In genomic region chr9:97706246-97706645, GRCh38 we compare ENCODE assay signal across 22 cellular contexts.
"Had no signal": no experiment of that assay in that cellular context is flagged by ENCODE, and none has a peak within 500 bp of the region (broad histone marks: within the 10 kb centered on the region; RNA-seq: fewer than 3 reads in every experiment).

No MANE protein-coding gene starts in this region.

- H3K9me3 ChIP-seq: prostate gland, right atrium auricular region, suprapubic skin, transverse colon, upper lobe of right lung, uterus had no signal

- H3K4me3 ChIP-seq: prostate gland, right atrium auricular region, smooth muscle cell, suprapubic skin, transverse colon, upper lobe of right lung, uterus had no signal

- H3K9me3 Mint-ChIP-seq: immature natural killer cell; naive thymus-derived CD8-positive, alpha-beta T cell; nephron progenitor cell; stimulated activated naive CD8-positive, alpha-beta T cell treated with anti-CD3 and anti-CD28 coated beads, Interleukin-15, amount 100 ng/mL, for 72 hours had no signal

- H3K36me3 ChIP-seq: prostate gland, right atrium auricular region, suprapubic skin, transverse colon, upper lobe of right lung, uterus had no signal

- H3K4me3 Mint-ChIP-seq: immature natural killer cell; naive thymus-derived CD8-positive, alpha-beta T cell; nephron progenitor cell; stimulated activated naive CD8-positive, alpha-beta T cell treated with anti-CD3 and anti-CD28 coated beads, Interleukin-15, amount 100 ng/mL, for 72 hours had no signal

- H3K4me2 ChIP-seq: smooth muscle cell had no signal

- H3K27me3 ChIP-seq: right atrium auricular region, uterus had no signal

- H3K27ac ChIP-seq: prostate gland, right atrium auricular region, suprapubic skin, transverse colon, upper lobe of right lung, uterus had no signal

- DNase-seq: cortex of kidney; hypothalamus; mesendoderm; midbrain; naive thymus-derived CD8-positive, alpha-beta T cell; nephron progenitor cell; nucleus accumbens; stimulated activated CD4-positive, alpha-beta T cell treated with anti-CD3 and anti-CD28 coated beads, Interleukin-12 subunit alpha, Interleukin-12 subunit beta, amount 100 ng/mL, for 4 hours; stimulated activated CD4-positive, alpha-beta T cell treated with anti-CD3 and anti-CD28 coated beads, Interleukin-1b, Interleukin-23, amount 100 ng/mL, for 48 hours; stimulated activated CD4-positive, alpha-beta T cell treated with anti-CD3 and anti-CD28 coated beads, Interleukin-4, amount 100 ng/mL, for 1 hour; stimulated activated CD8-positive, alpha-beta memory T cell treated with anti-CD3 and anti-CD28 coated beads, Interleukin-4, amount 100 ng/mL, for 48 hours; stimulated activated naive CD4-positive, alpha-beta T cell; stimulated activated naive CD8-positive, alpha-beta T cell treated with anti-CD3 and anti-CD28 coated beads, Interleukin-15, amount 100 ng/mL, for 72 hours; transverse colon; upper lobe of right lung; uterus had no signal

- H3K27ac Mint-ChIP-seq: immature natural killer cell; nephron progenitor cell; stimulated activated naive CD8-positive, alpha-beta T cell treated with anti-CD3 and anti-CD28 coated beads, Interleukin-15, amount 100 ng/mL, for 72 hours had no signal

- H3K4me1 ChIP-seq: prostate gland, upper lobe of right lung had no signal

- ATAC-seq: naive thymus-derived CD8-positive, alpha-beta T cell; sciatic nerve; stimulated activated naive CD8-positive, alpha-beta T cell treated with anti-CD3 and anti-CD28 coated beads, Interleukin-15, amount 100 ng/mL, for 72 hours; upper lobe of right lung had no signal

- H3K36me3 Mint-ChIP-seq: immature natural killer cell; naive thymus-derived CD8-positive, alpha-beta T cell had no signal
